Comparison of ENCODE assay signal across 8 cellular contexts in the genomic region with DNA sequence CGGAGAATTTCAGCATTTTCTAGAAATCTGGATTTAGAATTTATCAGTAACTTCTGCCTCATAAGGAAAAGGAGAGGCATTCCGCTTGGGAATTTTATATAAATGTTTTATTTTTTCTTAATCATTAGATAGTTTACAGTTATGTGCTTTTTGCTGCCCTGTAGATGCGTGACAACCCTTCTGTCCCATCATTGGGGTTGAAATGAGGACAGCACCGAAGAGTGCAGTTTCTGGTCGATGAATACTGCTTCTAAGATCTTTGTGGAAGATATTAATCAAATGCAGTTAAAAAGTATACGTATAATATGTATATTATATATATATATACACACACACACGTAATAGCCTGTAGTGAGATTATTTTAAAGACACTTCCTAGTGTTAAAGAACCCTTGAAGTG. TPM values are rescaled to one million over a fixed set of nuclear protein-coding genes. Genes with fewer than 3 reads are reported as not detected.
DNase-seq lines count a peak whose midpoint lies in the region; ATAC-seq and TF ChIP-seq lines count a peak whose summit lies in the region.

No MANE protein-coding gene starts in this region.

- H3K27me3 ChIP-seq in H7 (ENCODE audit: control insufficient read depth, insufficient read depth, low read length) (no peaks in the 10 kb centered on the region), RWPE2 (ENCODE audit: insufficient read depth, poor library complexity, severe bottlenecking) (no peaks in the 10 kb centered on the region), esophagus squamous epithelium (peaks cover 0 to 3% (median 0%) of the 10 kb centered on the region in 4 donors), rectal smooth muscle tissue (ENCODE audit: control insufficient read depth, insufficient read depth, low read length) (no peaks in the 10 kb centered on the region)

- intact Hi-C loops in esophagus squamous epithelium (cut with DNase I) = loop anchor here (10.0 kb wide), 1 partner anchor 238 kb away; no protein-coding TSS in a partner anchor

- WGBS in esophagus squamous epithelium, 2 donors = 28 to 31% methylated on average over 7 of the region's 7 CpGs

- H3K36me3 ChIP-seq in H7 (replicated peaks; ENCODE audit: control insufficient read depth, insufficient read depth, low read length) (no peaks in the 10 kb centered on the region; the same call in 1 of the 2 replicates), RWPE2 (ENCODE audit: low read depth) (no peaks in the 10 kb centered on the region), esophagus squamous epithelium (no peaks in the 10 kb centered on the region), rectal smooth muscle tissue (ENCODE audit: control insufficient read depth, insufficient read depth, low read length) (no peaks in the 10 kb centered on the region)

- H3K9ac ChIP-seq in rectal smooth muscle tissue (ENCODE audit: low read length) = no peak overlapping the region

- no peak overlapping the region for H3K27ac ChIP-seq in RWPE2 (ENCODE audit: poor library complexity, severe bottlenecking)
- H3K27ac ChIP-seq in esophagus squamous epithelium = peak overlapping the region in 3 of 4 donors; percentile 88 to 99 (median 96)
- no peak overlapping the region for H3K27ac ChIP-seq in rectal smooth muscle tissue (ENCODE audit: low read depth, low read length)

- TF ChIP-seq POLR2A in esophagus squamous epithelium (IDR thresholded peaks at IDR 0.05) = no peak

- ATAC-seq in RWPE2 (ENCODE audit: low read depth) = no peak

- H3K4me1 ChIP-seq in RWPE2 (ENCODE audit: insufficient read depth, poor library complexity, severe bottlenecking) (peaks cover 27% of the 10 kb centered on the region), esophagus squamous epithelium (peaks cover 0 to 74% (median 16%) of the 10 kb centered on the region in 3 donors), rectal smooth muscle tissue (ENCODE audit: control insufficient read depth, insufficient read depth, low read length) (peaks cover 11% of the 10 kb centered on the region)

- H3K9me3 ChIP-seq in RWPE2 (ENCODE audit: severe bottlenecking) (no peaks in the 10 kb centered on the region), esophagus squamous epithelium (peaks cover 0 to 9% (median 0%) of the 10 kb centered on the region in 3 donors)

- TF ChIP-seq CTCF in RWPE2 (IDR thresholded peaks at IDR 0.05; ENCODE audit: poor library complexity, severe bottlenecking) = no peak
- no peak for TF ChIP-seq CTCF in esophagus squamous epithelium (IDR thresholded peaks at IDR 0.05)

- DNase-seq in H7 = no peak
- DNase-seq in RWPE2 (ENCODE audit: low spot score) = no peak
- no peak for DNase-seq in esophagus squamous epithelium (lab: John Stamatoyannopoulos, UW)
- DNase-seq in NCI-H1417 treated with DMSO at 0.1 percent for 48 hours (lab: John Stamatoyannopoulos, UW) = no peak
- no peak for DNase-seq in NCI-H69 (lab: John Stamatoyannopoulos, UW)
- no peak for DNase-seq in NCI-H1105 (lab: John Stamatoyannopoulos, UW)
- DNase-seq in NCI-H526 treated with DMSO at 0.1 percent for 48 hours (lab: John Stamatoyannopoulos, UW) = no peak

- H3K4me3 ChIP-seq in H7 (ENCODE audit: insufficient read depth, low read depth, low read length) = peak overlapping the region; percentile 89
- peak overlapping the region; percentile 95 for H3K4me3 ChIP-seq in RWPE2 (ENCODE audit: severe bottlenecking)
- H3K4me3 ChIP-seq in esophagus squamous epithelium = peak overlapping the region in 3 of 4 donors; percentile 62 to 92 (median 82)
- peak overlapping the region; percentile 91 for H3K4me3 ChIP-seq in rectal smooth muscle tissue (ENCODE audit: low read length)

RNA-seq across cellular contexts. Expression of a gene that starts 1.5 kb away (rescaled TPM):
- 65.4 and 103 TPM in 2 replicates for total RNA-seq in H7 (2014; rRNA removed; shearing (Covaris generic))
- 10 to 100 TPM; 28.7 to 65.6 (median 37.1) TPM for total RNA-seq in esophagus squamous epithelium

Comparison
In these comparisons a context has a peak if more than half of its experiments do, and no peak if none do; other contexts are left out.
1. H3K27ac ChIP-seq: peak in esophagus squamous epithelium (3 of 4); none in RWPE2 (single experiment) and rectal smooth muscle tissue (single experiment).
2. Peak in every context shown above with its lines, with median percentiles within 50 percentile points of each other: H3K4me3 ChIP-seq.